Comparison of ENCODE assay signal across 3 cellular contexts in genomic region chr11:133086518-133086917, GRCh38.
"Had no signal": no experiment of that assay in that cellular context is flagged by ENCODE, and none has a peak within 500 bp of the region (broad histone marks: within the 10 kb centered on the region; RNA-seq: fewer than 3 reads in every experiment).

No MANE protein-coding gene starts in this region.

- DNase-seq: GDM1, GF-D8 had no signal

- H3K4me3 ChIP-seq: GM12878 had no signal

- ATAC-seq: GM12878 had no signal
